In the genomic region with DNA sequence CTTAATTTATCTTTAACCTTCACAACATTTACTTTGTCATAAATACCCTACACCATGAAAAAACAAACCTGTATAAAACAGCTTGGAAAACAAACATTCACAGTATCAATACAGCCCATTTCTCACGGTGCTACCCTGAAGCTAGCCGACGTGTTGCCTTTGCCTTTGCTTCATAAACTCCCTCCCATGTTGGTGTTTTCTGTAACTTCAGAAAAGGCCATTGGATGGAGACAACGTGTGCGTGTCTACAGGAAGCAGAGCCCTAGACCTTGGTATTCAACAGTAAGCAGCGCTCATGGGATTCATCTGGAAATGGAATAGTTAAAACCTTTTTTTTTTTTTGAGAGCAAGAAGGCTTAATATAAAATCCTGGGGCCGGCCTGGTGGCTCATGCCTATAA, we compare ENCODE assay signal across 1 cellular context.
TF ChIP-seq lines count a peak whose summit lies in the region.

No MANE protein-coding gene starts in this region.

TF ChIP-seq in GM23338, 12 proteins besides CTCF, POLR2A, EP300 and RAD21 (continued from another document):
- no peak for TF ChIP-seq ZNF114 (CRISPR knock-in tag; IDR thresholded peaks at IDR 0.05)
- TF ChIP-seq STAT1 (IDR thresholded peaks at IDR 0.05; ENCODE audit: unreplicated experiment) = no peak
- no peak for TF ChIP-seq CREB1 (CRISPR knock-in tag; IDR thresholded peaks at IDR 0.05; ENCODE audit: low read depth)
- TF ChIP-seq, protein P1, sequence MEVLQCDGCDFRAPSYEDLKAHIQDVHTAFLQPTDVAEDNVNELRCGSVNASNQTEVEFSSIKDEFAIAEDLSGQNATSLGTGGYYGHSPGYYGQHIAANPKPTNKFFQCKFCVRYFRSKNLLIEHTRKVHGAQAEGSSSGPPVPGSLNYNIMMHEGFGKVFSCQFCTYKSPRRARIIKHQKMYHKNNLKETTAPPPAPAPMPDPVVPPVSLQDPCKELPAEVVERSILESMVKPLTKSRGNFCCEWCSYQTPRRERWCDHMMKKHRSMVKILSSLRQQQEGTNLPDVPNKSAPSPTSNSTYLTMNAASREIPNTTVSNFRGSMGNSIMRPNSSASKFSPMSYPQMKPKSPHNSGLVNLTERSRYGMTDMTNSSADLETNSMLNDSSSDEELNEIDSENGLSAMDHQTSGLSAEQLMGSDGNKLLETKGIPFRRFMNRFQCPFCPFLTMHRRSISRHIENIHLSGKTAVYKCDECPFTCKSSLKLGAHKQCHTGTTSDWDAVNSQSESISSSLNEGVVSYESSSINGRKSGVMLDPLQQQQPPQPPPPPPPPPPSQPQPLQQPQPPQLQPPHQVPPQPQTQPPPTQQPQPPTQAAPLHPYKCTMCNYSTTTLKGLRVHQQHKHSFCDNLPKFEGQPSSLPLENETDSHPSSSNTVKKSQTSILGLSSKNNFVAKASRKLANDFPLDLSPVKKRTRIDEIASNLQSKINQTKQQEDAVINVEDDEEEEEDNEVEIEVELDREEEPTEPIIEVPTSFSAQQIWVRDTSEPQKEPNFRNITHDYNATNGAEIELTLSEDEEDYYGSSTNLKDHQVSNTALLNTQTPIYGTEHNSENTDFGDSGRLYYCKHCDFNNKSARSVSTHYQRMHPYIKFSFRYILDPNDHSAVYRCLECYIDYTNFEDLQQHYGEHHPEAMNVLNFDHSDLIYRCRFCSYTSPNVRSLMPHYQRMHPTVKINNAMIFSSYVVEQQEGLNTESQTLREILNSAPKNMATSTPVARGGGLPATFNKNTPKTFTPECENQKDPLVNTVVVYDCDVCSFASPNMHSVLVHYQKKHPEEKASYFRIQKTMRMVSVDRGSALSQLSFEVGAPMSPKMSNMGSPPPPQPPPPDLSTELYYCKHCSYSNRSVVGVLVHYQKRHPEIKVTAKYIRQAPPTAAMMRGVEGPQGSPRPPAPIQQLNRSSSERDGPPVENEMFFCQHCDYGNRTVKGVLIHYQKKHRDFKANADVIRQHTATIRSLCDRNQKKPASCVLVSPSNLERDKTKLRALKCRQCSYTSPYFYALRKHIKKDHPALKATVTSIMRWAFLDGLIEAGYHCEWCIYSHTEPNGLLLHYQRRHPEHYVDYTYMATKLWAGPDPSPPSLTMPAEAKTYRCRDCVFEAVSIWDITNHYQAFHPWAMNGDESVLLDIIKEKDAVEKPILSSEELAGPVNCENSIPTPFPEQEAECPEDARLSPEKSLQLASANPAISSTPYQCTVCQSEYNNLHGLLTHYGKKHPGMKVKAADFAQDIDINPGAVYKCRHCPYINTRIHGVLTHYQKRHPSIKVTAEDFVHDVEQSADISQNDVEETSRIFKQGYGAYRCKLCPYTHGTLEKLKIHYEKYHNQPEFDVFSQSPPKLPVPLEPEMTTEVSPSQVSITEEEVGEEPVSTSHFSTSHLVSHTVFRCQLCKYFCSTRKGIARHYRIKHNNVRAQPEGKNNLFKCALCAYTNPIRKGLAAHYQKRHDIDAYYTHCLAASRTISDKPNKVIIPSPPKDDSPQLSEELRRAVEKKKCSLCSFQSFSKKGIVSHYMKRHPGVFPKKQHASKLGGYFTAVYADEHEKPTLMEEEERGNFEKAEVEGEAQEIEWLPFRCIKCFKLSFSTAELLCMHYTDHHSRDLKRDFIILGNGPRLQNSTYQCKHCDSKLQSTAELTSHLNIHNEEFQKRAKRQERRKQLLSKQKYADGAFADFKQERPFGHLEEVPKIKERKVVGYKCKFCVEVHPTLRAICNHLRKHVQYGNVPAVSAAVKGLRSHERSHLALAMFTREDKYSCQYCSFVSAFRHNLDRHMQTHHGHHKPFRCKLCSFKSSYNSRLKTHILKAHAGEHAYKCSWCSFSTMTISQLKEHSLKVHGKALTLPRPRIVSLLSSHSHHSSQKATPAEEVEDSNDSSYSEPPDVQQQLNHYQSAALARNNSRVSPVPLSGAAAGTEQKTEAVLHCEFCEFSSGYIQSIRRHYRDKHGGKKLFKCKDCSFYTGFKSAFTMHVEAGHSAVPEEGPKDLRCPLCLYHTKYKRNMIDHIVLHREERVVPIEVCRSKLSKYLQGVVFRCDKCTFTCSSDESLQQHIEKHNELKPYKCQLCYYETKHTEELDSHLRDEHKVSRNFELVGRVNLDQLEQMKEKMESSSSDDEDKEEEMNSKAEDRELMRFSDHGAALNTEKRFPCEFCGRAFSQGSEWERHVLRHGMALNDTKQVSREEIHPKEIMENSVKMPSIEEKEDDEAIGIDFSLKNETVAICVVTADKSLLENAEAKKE (CRISPR knock-in tag; IDR thresholded peaks at IDR 0.05) = no peak
- no peak for TF ChIP-seq EZH2phosphoT487 (IDR thresholded peaks at IDR 0.05; ENCODE audit: unreplicated experiment)
- no peak for TF ChIP-seq ZNF331 (CRISPR knock-in tag; IDR thresholded peaks at IDR 0.05; ENCODE audit: low read depth)
